ENCODE assay signal across 1 cellular context in genomic region chr13:19633340-19634128, GRCh38.
TF ChIP-seq lines count a peak whose summit lies in the region.

Gene MPHOSPH8, plus strand, starts transcription at chr13:19633659. Its CDS starts 90 bp downstream, at chr13:19633749.

TF ChIP-seq in HepG2, 621 proteins besides CTCF, POLR2A, EP300 and RAD21 (continued from another document and continues in another):
- TF ChIP-seq AKNA (CRISPR knock-in tag; IDR thresholded peaks at IDR 0.05; ENCODE audit: borderline replicate concordance) (no peak), MAZ (IDR thresholded peaks at IDR 0.05; ENCODE audit: borderline replicate concordance, low read depth, low read length) (peak; percentile 59; the same call in 1 of the 2 replicates), MAZ (CRISPR knock-in tag; IDR thresholded peaks at IDR 0.05; ENCODE audit: low read depth) (peak; percentile 64), NR2F1 (CRISPR knock-in tag; IDR thresholded peaks at IDR 0.05) (peak; percentile 52 to 65; a peak in 3 of 4 replicates), TSC22D2 (CRISPR knock-in tag; IDR thresholded peaks at IDR 0.05; ENCODE audit: borderline replicate concordance) (0 out of 2 replicates have a peak, but pooled peaks have one; percentile 53), ZBTB20 (CRISPR knock-in tag; IDR thresholded peaks at IDR 0.05; ENCODE audit: borderline replicate concordance, low read depth) (no peak), CBX1 (IDR thresholded peaks at IDR 0.05; ENCODE audit: low read depth) (no peak), MED13 (CRISPR knock-in tag; IDR thresholded peaks at IDR 0.05) (no peak), MBNL3 (CRISPR knock-in tag; conservative IDR thresholded peaks at IDR 0.05) (no peak), ZNF367 (CRISPR knock-in tag; IDR thresholded peaks at IDR 0.05; ENCODE audit: borderline replicate concordance) (peak; percentile 36; the same call in 1 of the 2 replicates), NAIF1 (CRISPR knock-in tag; IDR thresholded peaks at IDR 0.05; ENCODE audit: borderline replicate concordance) (peak; percentile 92), NR3C1 (CRISPR knock-in tag; IDR thresholded peaks at IDR 0.05) (no peak), ZIK1 (CRISPR knock-in tag; IDR thresholded peaks at IDR 0.05; ENCODE audit: borderline replicate concordance, low read depth) (no peak), SRSF1 (optimal IDR thresholded peaks at IDR 0.05; ENCODE audit: low read depth, low read length) (peak; percentile 76), NFATC3 (CRISPR knock-in tag; IDR thresholded peaks at IDR 0.05) (0 out of 2 replicates have a peak, but pooled peaks have one; percentile 40), ASH2L (IDR thresholded peaks at IDR 0.05; ENCODE audit: insufficient read length, low read depth, low read length) (peak; percentile 96), MIER2 (CRISPR knock-in tag; IDR thresholded peaks at IDR 0.05) (no peak), NFYB (CRISPR knock-in tag; IDR thresholded peaks at IDR 0.05) (peak; percentile 93), ZNF616 (CRISPR knock-in tag; IDR thresholded peaks at IDR 0.05; ENCODE audit: low read depth) (no peak), NKX3-1 (CRISPR knock-in tag; IDR thresholded peaks at IDR 0.05) (peak; percentile 34; the same call in 1 of the 2 replicates), ZNF792 (CRISPR knock-in tag; IDR thresholded peaks at IDR 0.05) (peak; percentile 72; the same call in 1 of the 2 replicates), TBP (CRISPR knock-in tag; IDR thresholded peaks at IDR 0.05) (no peak), HMG20A (CRISPR knock-in tag; IDR thresholded peaks at IDR 0.05; ENCODE audit: borderline replicate concordance) (no peak), ZNF816 (CRISPR knock-in tag; IDR thresholded peaks at IDR 0.05; ENCODE audit: borderline replicate concordance) (no peak), ZNF597 (CRISPR knock-in tag; IDR thresholded peaks at IDR 0.05) (no peak), PBX3 (CRISPR knock-in tag; IDR thresholded peaks at IDR 0.05; ENCODE audit: borderline replicate concordance) (peak; percentile 83; the same call in 1 of the 2 replicates), SNAPC2 (CRISPR knock-in tag; IDR thresholded peaks at IDR 0.05) (no peak), PAWR (CRISPR knock-in tag; IDR thresholded peaks at IDR 0.05; ENCODE audit: borderline replicate concordance) (no peak), ZSCAN31 (CRISPR knock-in tag; IDR thresholded peaks at IDR 0.05; ENCODE audit: low read depth) (no peak), ZNF660 (CRISPR knock-in tag; IDR thresholded peaks at IDR 0.05; ENCODE audit: borderline replicate concordance, low read depth) (no peak), RBFOX2 (IDR thresholded peaks at IDR 0.05; ENCODE audit: low read depth, low read length) (peak; percentile 77; the same call in 1 of the 2 replicates), ZNF747 (CRISPR knock-in tag; IDR thresholded peaks at IDR 0.05; ENCODE audit: borderline replicate concordance) (peak; percentile 88; the same call in 1 of the 2 replicates), ZNF253 (CRISPR knock-in tag; IDR thresholded peaks at IDR 0.05; ENCODE audit: borderline replicate concordance) (no peak), ZNF780A (CRISPR knock-in tag; IDR thresholded peaks at IDR 0.05) (no peak), ZNF605 (CRISPR knock-in tag; IDR thresholded peaks at IDR 0.05) (no peak), KMT2B (CRISPR knock-in tag; IDR thresholded peaks at IDR 0.05) (peak; percentile 93), ZNF510 (CRISPR knock-in tag; IDR thresholded peaks at IDR 0.05; ENCODE audit: low read depth) (no peak), ATM (IDR thresholded peaks at IDR 0.05; ENCODE audit: borderline replicate concordance) (no peak), ZNF496 (CRISPR knock-in tag; IDR thresholded peaks at IDR 0.05; ENCODE audit: insufficient replicate concordance) (no peak), ZBTB26 (CRISPR knock-in tag; IDR thresholded peaks at IDR 0.05; ENCODE audit: borderline replicate concordance) (no peak), MLXIP (CRISPR knock-in tag; IDR thresholded peaks at IDR 0.05; ENCODE audit: borderline replicate concordance) (no peak), TAF1 (CRISPR knock-in tag; IDR thresholded peaks at IDR 0.05) (peak; percentile 76), ZGPAT (CRISPR knock-in tag; IDR thresholded peaks at IDR 0.05) (peak; percentile 66; the same call in 1 of the 2 replicates), ZSCAN20 (CRISPR knock-in tag; IDR thresholded peaks at IDR 0.05; ENCODE audit: borderline replicate concordance) (no peak), KAT7 (CRISPR knock-in tag; IDR thresholded peaks at IDR 0.05; ENCODE audit: borderline replicate concordance) (peak; percentile 81), TOE1 (CRISPR knock-in tag; IDR thresholded peaks at IDR 0.05) (no peak), BCL6 (CRISPR knock-in tag; IDR thresholded peaks at IDR 0.05) (peak; percentile 85), HMGXB3 (CRISPR knock-in tag; IDR thresholded peaks at IDR 0.05; ENCODE audit: borderline replicate concordance) (no peak), ZNF446 (CRISPR knock-in tag; IDR thresholded peaks at IDR 0.05) (no peak), HMG20B (CRISPR knock-in tag; conservative IDR thresholded peaks at IDR 0.05) (peak; percentile 50; the same call in 1 of the 2 replicates)
